In genomic region chr4:112766422-112766821, GRCh38 we compare ENCODE assay signal across 8 cellular contexts.
A peak's percentile ranks its signal among the peaks of the same experiment; 100 is the strongest.
DNase-seq lines count a peak whose midpoint lies in the region; ATAC-seq and TF ChIP-seq lines count a peak whose summit lies in the region.

No MANE protein-coding gene starts in this region.

- H3K4me1 Mint-ChIP-seq in HFFc6 (ENCODE audit: low read depth) (peaks cover 6% of the 10 kb centered on the region), CD14-positive monocyte (no peaks in the 10 kb centered on the region)
- H3K4me1 Mint-ChIP-seq in naive thymus-derived CD8-positive, alpha-beta T cell, result peaks cover 0 to 2% (median 0%) of the 10 kb centered on the region in 4 donors
- no peaks in the 10 kb centered on the region for H3K4me1 Mint-ChIP-seq in CD8-positive, alpha-beta T cell (ENCODE audit: low read depth)
- peaks cover 5% of the 10 kb centered on the region for H3K4me1 Mint-ChIP-seq in activated T-helper 1 cell treated with anti-CD3 and anti-CD28 coated beads, Interleukin-12 subunit alpha, Interleukin-12 subunit beta, Interleukin-2, Interleukin-4 antibody, amounts not matched to agents 30 ng/mL and 10 ng/mL and 1 ng/mL, durations not matched to agents 14 hours and 24 hours and 36 hours (ENCODE audit: low read depth)

- H3K4me1 ChIP-seq in mesenchymal stem cell (ENCODE audit: control insufficient read depth, insufficient read depth, low read depth, low read length), result no peaks in the 10 kb centered on the region
- H3K4me1 ChIP-seq in CD8-positive, alpha-beta T cell (ENCODE audit: insufficient read depth, low read length), result no peaks in the 10 kb centered on the region

- no peak overlapping the region for H3K9ac ChIP-seq in mesenchymal stem cell (ENCODE audit: low read length)

- H3K23ac ChIP-seq in mesenchymal stem cell (ENCODE audit: low read length in 2 of 2), result no peak overlapping the region

- no peaks in the 10 kb centered on the region for H3K36me3 ChIP-seq in mesenchymal stem cell (ENCODE audit: control insufficient read depth in 1 of 2, insufficient read depth in 2 of 2, low read depth in 1 of 2, low read length in 2 of 2)
- no peaks in the 10 kb centered on the region for H3K36me3 ChIP-seq in CD8-positive, alpha-beta T cell (ENCODE audit: insufficient read depth, low read length)

- H3K4me3 Mint-ChIP-seq in HFFc6 (no peak overlapping the region), CD14-positive monocyte (no peak overlapping the region)
- H3K4me3 Mint-ChIP-seq in naive thymus-derived CD8-positive, alpha-beta T cell, result no peak overlapping the region
- no peak overlapping the region for H3K4me3 Mint-ChIP-seq in CD8-positive, alpha-beta T cell
- H3K4me3 Mint-ChIP-seq in activated T-helper 1 cell treated with anti-CD3 and anti-CD28 coated beads, Interleukin-12 subunit alpha, Interleukin-12 subunit beta, Interleukin-2, Interleukin-4 antibody, amounts not matched to agents 30 ng/mL and 10 ng/mL and 1 ng/mL, durations not matched to agents 14 hours and 24 hours and 36 hours, result no peak overlapping the region

- CTCF ChIA-PET in CD8-positive, alpha-beta T cell (lab: Charles Lee), result interaction anchor here (0.8 to 1.5 kb wide), 3 partner anchors 14 to 29 kb away, joined by 4 to 6 read pairs (median 5); no protein-coding TSS in a partner anchor

- no peaks in the 10 kb centered on the region for H3K27me3 ChIP-seq in mesenchymal stem cell (ENCODE audit: control insufficient read depth in 1 of 2, insufficient read depth in 1 of 2, low read length in 2 of 2)
- H3K27me3 ChIP-seq in CD8-positive, alpha-beta T cell (ENCODE audit: insufficient read depth, low read length), result no peaks in the 10 kb centered on the region

- H4K91ac ChIP-seq in mesenchymal stem cell (ENCODE audit: low read length), result no peak overlapping the region

- no peak overlapping the region for H2BK120ac ChIP-seq in mesenchymal stem cell (ENCODE audit: low read depth, low read length)

- H3K4me2 ChIP-seq in mesenchymal stem cell (ENCODE audit: low read length, poor library complexity, severe bottlenecking), result no peak overlapping the region

- no peaks in the 10 kb centered on the region for H3K9me3 ChIP-seq in mesenchymal stem cell (ENCODE audit: control insufficient read depth, low read length)
- H3K9me3 ChIP-seq in CD8-positive, alpha-beta T cell (ENCODE audit: low read length), result no peaks in the 10 kb centered on the region

- no peaks in the 10 kb centered on the region for H3K79me1 ChIP-seq in mesenchymal stem cell (replicated peaks; ENCODE audit: low read length, poor library complexity, severe bottlenecking)

- intact Hi-C loops in CD14-positive monocyte (cut with micrococcal nuclease), result no loop called here
- intact Hi-C loops in CD8-positive, alpha-beta T cell (cut with DNase I, micrococcal nuclease), result loop anchor here in 1 of 2 experiments (10.0 kb wide), 1 partner anchor 672 kb away; no protein-coding TSS in a partner anchor
- intact Hi-C loops in activated T-helper 1 cell treated with anti-CD3 and anti-CD28 coated beads, Interleukin-12 subunit alpha, Interleukin-12 subunit beta, Interleukin-2, Interleukin-4 antibody, amounts not matched to agents 30 ng/mL and 10 ng/mL and 1 ng/mL, durations not matched to agents 14 hours and 24 hours and 36 hours (cut with micrococcal nuclease), result loop anchor here (5.0 kb wide), 1 partner anchor 669 kb away; no protein-coding TSS in a partner anchor

- H2BK5ac ChIP-seq in mesenchymal stem cell (ENCODE audit: low read depth, low read length, poor library complexity, severe bottlenecking), result no peak overlapping the region

- peaks cover 2% of the 10 kb centered on the region for H3K27me3 Mint-ChIP-seq in HFFc6 (ENCODE audit: insufficient read depth)
- H3K27me3 Mint-ChIP-seq in naive thymus-derived CD8-positive, alpha-beta T cell, result peaks cover 0 to 19% (median 10%) of the 10 kb centered on the region in 5 donors
- H3K27me3 Mint-ChIP-seq in CD14-positive monocyte (ENCODE audit: low read depth in 3 of 3), result peaks cover 2 to 4% (median 4%) of the 10 kb centered on the region in 3 donors
- peaks cover 9% of the 10 kb centered on the region for H3K27me3 Mint-ChIP-seq in CD8-positive, alpha-beta T cell (ENCODE audit: low read depth)
- H3K27me3 Mint-ChIP-seq in activated T-helper 1 cell treated with anti-CD3 and anti-CD28 coated beads, Interleukin-12 subunit alpha, Interleukin-12 subunit beta, Interleukin-2, Interleukin-4 antibody, amounts not matched to agents 30 ng/mL and 10 ng/mL and 1 ng/mL, durations not matched to agents 14 hours and 24 hours and 36 hours (ENCODE audit: insufficient read depth), result peaks cover 6% of the 10 kb centered on the region

- H3K27ac Mint-ChIP-seq in HFFc6, result no peak overlapping the region
- no peak overlapping the region for H3K27ac Mint-ChIP-seq in naive thymus-derived CD8-positive, alpha-beta T cell
- H3K27ac Mint-ChIP-seq in CD14-positive monocyte, result no peak overlapping the region
- no peak overlapping the region for H3K27ac Mint-ChIP-seq in CD8-positive, alpha-beta T cell
- no peak overlapping the region for H3K27ac Mint-ChIP-seq in activated T-helper 1 cell treated with anti-CD3 and anti-CD28 coated beads, Interleukin-12 subunit alpha, Interleukin-12 subunit beta, Interleukin-2, Interleukin-4 antibody, amounts not matched to agents 30 ng/mL and 10 ng/mL and 1 ng/mL, durations not matched to agents 14 hours and 24 hours and 36 hours

- POLR2A ChIA-PET in naive thymus-derived CD8-positive, alpha-beta T cell (lab: Charles Lee), result no interaction called here
- POLR2A ChIA-PET in CD8-positive, alpha-beta T cell (lab: Charles Lee), result no interaction called here

- H2AK5ac ChIP-seq in mesenchymal stem cell (ENCODE audit: low read length, severe bottlenecking), result no peak overlapping the region

- H3K9me3 Mint-ChIP-seq in HFFc6, result no peaks in the 10 kb centered on the region
- H3K9me3 Mint-ChIP-seq in naive thymus-derived CD8-positive, alpha-beta T cell, result no peaks in the 10 kb centered on the region
- H3K9me3 Mint-ChIP-seq in CD14-positive monocyte, result peaks cover 0 to 2% (median 0%) of the 10 kb centered on the region in 7 donors
- no peaks in the 10 kb centered on the region for H3K9me3 Mint-ChIP-seq in CD8-positive, alpha-beta T cell
- H3K9me3 Mint-ChIP-seq in activated T-helper 1 cell treated with anti-CD3 and anti-CD28 coated beads, Interleukin-12 subunit alpha, Interleukin-12 subunit beta, Interleukin-2, Interleukin-4 antibody, amounts not matched to agents 30 ng/mL and 10 ng/mL and 1 ng/mL, durations not matched to agents 14 hours and 24 hours and 36 hours, result no peaks in the 10 kb centered on the region

- H3K4me3 ChIP-seq in WI38 (ENCODE audit: low read depth, low read length) (no peak overlapping the region), mesenchymal stem cell (ENCODE audit: insufficient read depth in 1 of 2, low read depth in 1 of 2, low read length in 2 of 2) (no peak overlapping the region)
- no peak overlapping the region for H3K4me3 ChIP-seq in CD8-positive, alpha-beta T cell (ENCODE audit: low read depth, low read length)

- H3K36me3 Mint-ChIP-seq in HFFc6 (ENCODE audit: low read depth) (no peaks in the 10 kb centered on the region), CD14-positive monocyte (no peaks in the 10 kb centered on the region)
- no peaks in the 10 kb centered on the region for H3K36me3 Mint-ChIP-seq in naive thymus-derived CD8-positive, alpha-beta T cell
- H3K36me3 Mint-ChIP-seq in CD8-positive, alpha-beta T cell, result no peaks in the 10 kb centered on the region
- no peaks in the 10 kb centered on the region for H3K36me3 Mint-ChIP-seq in activated T-helper 1 cell treated with anti-CD3 and anti-CD28 coated beads, Interleukin-12 subunit alpha, Interleukin-12 subunit beta, Interleukin-2, Interleukin-4 antibody, amounts not matched to agents 30 ng/mL and 10 ng/mL and 1 ng/mL, durations not matched to agents 14 hours and 24 hours and 36 hours (ENCODE audit: low read depth)

- 53% methylated on average over 3 of the region's 3 CpGs for WGBS in mesenchymal stem cell

- H2BK15ac ChIP-seq in mesenchymal stem cell (ENCODE audit: low read depth, poor library complexity, severe bottlenecking), result no peak overlapping the region

- no peak overlapping the region for H3K4ac ChIP-seq in mesenchymal stem cell (ENCODE audit: low read depth in 1 of 2, low read length in 2 of 2)

- no peak overlapping the region for H4K8ac ChIP-seq in mesenchymal stem cell (ENCODE audit: low read length)

- H3K14ac ChIP-seq in mesenchymal stem cell (ENCODE audit: low read length in 2 of 2), result no peak overlapping the region

- no peak overlapping the region for H2BK12ac ChIP-seq in mesenchymal stem cell (ENCODE audit: low read length in 2 of 2)

- H2AFZ ChIP-seq in mesenchymal stem cell (ENCODE audit: low read depth, low read length), result no peak overlapping the region

- H3K18ac ChIP-seq in mesenchymal stem cell (ENCODE audit: low read depth in 1 of 2, low read length in 2 of 2), result no peak overlapping the region

- TF ChIP-seq CTCF in HFFc6 (IDR thresholded peaks at IDR 0.05) (peak; percentile 71), WI38 (IDR thresholded peaks at IDR 0.05; ENCODE audit: low read depth, low read length) (0 out of 2 replicates have a peak, but pooled peaks have one; percentile 15), CD14-positive monocyte (IDR thresholded peaks at IDR 0.05) (no peak)
- no peak for TF ChIP-seq CTCF in CD8-positive, alpha-beta T cell (IDR thresholded peaks at IDR 0.05)

- peak; percentile 40 for DNase-seq in ELF-1 (ENCODE audit: low read depth, low spot score)
- peak; percentile 34 for DNase-seq in HFFc6
- peak; percentile 40 for DNase-seq in mesenchymal stem cell
- no peak for DNase-seq in naive thymus-derived CD8-positive, alpha-beta T cell
- DNase-seq in CD14-positive monocyte (ENCODE audit: low spot score), result no peak
- DNase-seq in CD8-positive, alpha-beta T cell, result no peak
- DNase-seq in activated T-helper 1 cell treated with anti-CD3 and anti-CD28 coated beads, Interleukin-12 subunit alpha, Interleukin-12 subunit beta, Interleukin-2, Interleukin-4 antibody, amounts not matched to agents 30 ng/mL and 10 ng/mL and 1 ng/mL, durations not matched to agents 14 hours and 24 hours and 36 hours (ENCODE audit: low spot score), result no peak

- ATAC-seq in naive thymus-derived CD8-positive, alpha-beta T cell, result no peak
- no peak for ATAC-seq in CD8-positive, alpha-beta T cell

- H3K27ac ChIP-seq in mesenchymal stem cell (ENCODE audit: low read length, poor library complexity, severe bottlenecking), result no peak overlapping the region
- no peak overlapping the region for H3K27ac ChIP-seq in CD8-positive, alpha-beta T cell (ENCODE audit: low read depth, low read length)

Comparison
In these comparisons a context has a peak if more than half of its experiments do, and no peak if none do; other contexts are left out.
1. DNase-seq: peak in ELF-1 (single experiment), HFFc6 (single experiment) and mesenchymal stem cell (single experiment); none in naive thymus-derived CD8-positive, alpha-beta T cell (0 of 10), CD14-positive monocyte (single experiment), CD8-positive, alpha-beta T cell (0 of 7) and activated T-helper 1 cell treated with anti-CD3 and anti-CD28 coated beads, Interleukin-12 subunit alpha, Interleukin-12 subunit beta, Interleukin-2, Interleukin-4 antibody, amounts not matched to agents 30 ng/mL and 10 ng/mL and 1 ng/mL, durations not matched to agents 14 hours and 24 hours and 36 hours (single experiment).
2. CTCF ChIP-seq: peak in HFFc6 (single experiment) and WI38 (single experiment); none in CD14-positive monocyte (single experiment) and CD8-positive, alpha-beta T cell (single experiment).